In the genomic region with DNA sequence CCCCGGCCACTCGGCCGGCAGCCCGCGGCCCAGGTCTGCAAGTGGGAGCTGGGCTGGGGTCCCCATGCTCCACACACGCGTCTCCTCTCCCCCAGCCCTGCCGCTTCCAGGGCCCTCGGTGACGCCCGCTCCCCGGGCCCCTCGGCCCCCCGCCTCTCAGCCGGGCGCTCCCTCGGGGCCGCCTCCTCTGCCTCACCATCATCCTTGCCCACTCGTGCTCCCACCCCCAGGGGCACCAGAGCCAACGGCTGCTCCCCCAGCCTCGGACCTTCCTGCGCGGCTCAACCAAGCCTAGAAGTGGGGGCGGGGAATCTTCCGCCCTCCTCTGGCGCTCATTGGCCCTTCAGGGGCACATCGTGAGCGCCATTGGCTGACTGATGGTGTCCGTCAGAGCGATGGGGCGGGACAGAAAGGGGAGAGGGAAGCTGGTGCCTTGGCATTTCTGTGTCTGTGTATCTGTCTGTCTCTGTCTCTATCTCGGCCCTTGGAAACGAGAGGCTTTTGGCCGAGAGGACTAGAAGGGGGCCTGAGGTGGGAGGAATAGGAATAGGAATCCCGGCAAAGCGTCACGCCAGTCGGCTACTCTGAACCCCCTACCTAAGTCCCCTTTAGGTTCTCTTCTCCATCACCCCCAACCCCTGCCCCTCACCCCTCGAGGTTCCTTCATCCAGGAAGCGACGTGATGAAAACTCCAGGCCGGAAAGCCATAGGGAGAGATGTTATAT, we compare ENCODE assay signal across 8 cellular contexts.
DNase-seq lines count a peak whose midpoint lies in the region; ATAC-seq, FAIRE-seq and TF ChIP-seq lines count a peak whose summit lies in the region.

No MANE protein-coding gene starts in this region.

- peaks cover 7% of the 10 kb centered on the region for H3K36me3 ChIP-seq in DOHH2 (ENCODE audit: control insufficient read depth, low read length)
- no peaks in the 10 kb centered on the region for H3K36me3 ChIP-seq in GM23248 (ENCODE audit: low read depth)
- 0 out of 2 replicates have a peak, but pooled peaks cover 4% of the 10 kb centered on the region for H3K36me3 ChIP-seq in Karpas-422 (ENCODE audit: insufficient read depth, low read length)
- no peaks in the 10 kb centered on the region for H3K36me3 ChIP-seq in fibroblast of lung (ENCODE audit: control insufficient read depth, insufficient read depth, low read length)
- peaks cover 0 to 5% (median 0%) of the 10 kb centered on the region in 3 experiments for H3K36me3 ChIP-seq in naive thymus-derived CD4-positive, alpha-beta T cell (ENCODE audit: control insufficient read depth in 2 of 3, insufficient read depth in 3 of 3, low read length in 3 of 3)

- peak; percentile 92 for DNase-seq in GM23248
- DNase-seq in Karpas-422 = peak; percentile 97
- peak; percentile 79 for DNase-seq in RCC 7860 (ENCODE audit: low spot score)
- DNase-seq in activated T-helper 1 cell treated with anti-CD3 and anti-CD28 coated beads, Interleukin-12 subunit alpha, Interleukin-12 subunit beta, Interleukin-2, Interleukin-4 antibody, amounts not matched to agents 30 ng/mL and 10 ng/mL and 1 ng/mL, durations not matched to agents 14 hours and 24 hours and 36 hours (ENCODE audit: low spot score) = peak; percentile 90
- DNase-seq in fibroblast of lung (ENCODE audit: low read depth in 2 of 2) = peak; percentile 78 to 87
- DNase-seq in naive thymus-derived CD4-positive, alpha-beta T cell = peak; percentile 80 to 92 (median 88)

- peak; percentile 75 for FAIRE-seq in RCC 7860 (lab: Jason Lieb, UNC)

- H2AFZ ChIP-seq in GM23248 (peak overlapping the region; percentile 83), Karpas-422 (ENCODE audit: low read length) (no peak overlapping the region), fibroblast of lung (ENCODE audit: low read length) (peak overlapping the region; percentile 69)

- peak overlapping the region; percentile 97 for H3K27ac ChIP-seq in DOHH2 (ENCODE audit: low read depth, low read length)
- H3K27ac ChIP-seq in GM23248 = 0 out of 2 replicates have a peak overlapping the region, but pooled peaks have one; percentile 0
- H3K27ac ChIP-seq in Karpas-422 (ENCODE audit: low read length) = peak overlapping the region; percentile 81
- H3K27ac ChIP-seq in fibroblast of lung (ENCODE audit: insufficient read depth, low read length) = peak overlapping the region; percentile 67
- H3K27ac ChIP-seq in naive thymus-derived CD4-positive, alpha-beta T cell (ENCODE audit: low read depth, low read length) = peak overlapping the region; percentile 78

- in situ Hi-C loops in GM23248 (cut with MboI) = no loop called here

- H3K27ac Mint-ChIP-seq in activated T-helper 1 cell treated with anti-CD3 and anti-CD28 coated beads, Interleukin-12 subunit alpha, Interleukin-12 subunit beta, Interleukin-2, Interleukin-4 antibody, amounts not matched to agents 30 ng/mL and 10 ng/mL and 1 ng/mL, durations not matched to agents 14 hours and 24 hours and 36 hours = peak overlapping the region; percentile 100
- H3K27ac Mint-ChIP-seq in naive thymus-derived CD4-positive, alpha-beta T cell = peak overlapping the region; percentile 90 to 100 (median 96)
- peak overlapping the region; percentile 93 for H3K27ac Mint-ChIP-seq in stimulated activated memory B cell treated with anti-CD40 and anti-IgM and Interleukin-4, amounts not matched to agents 10 μg/mL and 1 μg/mL and 100 μg/mL, for 72 hours

- no peaks in the 10 kb centered on the region for H3K27me3 ChIP-seq in DOHH2 (ENCODE audit: control insufficient read depth, low read length)
- H3K27me3 ChIP-seq in GM23248 (replicated peaks; ENCODE audit: insufficient read depth) = no peaks in the 10 kb centered on the region
- H3K27me3 ChIP-seq in Karpas-422 (ENCODE audit: low read length) = no peaks in the 10 kb centered on the region
- H3K27me3 ChIP-seq in fibroblast of lung (ENCODE audit: control insufficient read depth, insufficient read depth, low read length) = no peaks in the 10 kb centered on the region
- no peaks in the 10 kb centered on the region for H3K27me3 ChIP-seq in naive thymus-derived CD4-positive, alpha-beta T cell (ENCODE audit: control insufficient read depth in 2 of 2, insufficient read depth in 2 of 2, low read length in 2 of 2)

- H3K27me3 Mint-ChIP-seq in activated T-helper 1 cell treated with anti-CD3 and anti-CD28 coated beads, Interleukin-12 subunit alpha, Interleukin-12 subunit beta, Interleukin-2, Interleukin-4 antibody, amounts not matched to agents 30 ng/mL and 10 ng/mL and 1 ng/mL, durations not matched to agents 14 hours and 24 hours and 36 hours (ENCODE audit: insufficient read depth) = no peaks in the 10 kb centered on the region
- peaks cover 0 to 3% (median 0%) of the 10 kb centered on the region in 5 donors for H3K27me3 Mint-ChIP-seq in naive thymus-derived CD4-positive, alpha-beta T cell
- H3K27me3 Mint-ChIP-seq in stimulated activated memory B cell treated with anti-CD40 and anti-IgM and Interleukin-4, amounts not matched to agents 10 μg/mL and 1 μg/mL and 100 μg/mL, for 72 hours = no peaks in the 10 kb centered on the region

- 1% methylated on average over 16 to 42 of the region's 42 CpGs for WGBS in GM23248 (ENCODE audit: low coverage in 1 of 2, low lambda C conversion rate in 2 of 2, missing lambda C conversion rate in 2 of 2), 2 experiments

- H3K4me3 ChIP-seq in DOHH2 (ENCODE audit: low read length) = peak overlapping the region; percentile 79
- peak overlapping the region; percentile 83 for H3K4me3 ChIP-seq in GM23248
- H3K4me3 ChIP-seq in Karpas-422 (ENCODE audit: low read length) = peak overlapping the region; percentile 88
- H3K4me3 ChIP-seq in fibroblast of lung (replicated peaks in 1 of 4; ENCODE audit: control extremely low read depth in 1 of 4, insufficient read depth in 1 of 4, low read depth in 3 of 4, low read length in 4 of 4) = peak overlapping the region; percentile 78 to 88 (median 79)
- H3K4me3 ChIP-seq in naive thymus-derived CD4-positive, alpha-beta T cell (ENCODE audit: low read length) = peak overlapping the region; percentile 87

- H4K20me1 ChIP-seq in DOHH2 (ENCODE audit: control insufficient read depth, insufficient read depth, low read depth, low read length) (no peaks in the 10 kb centered on the region), GM23248 (ENCODE audit: insufficient read depth) (no peaks in the 10 kb centered on the region), Karpas-422 (ENCODE audit: insufficient read depth, low read depth, low read length) (no peaks in the 10 kb centered on the region), fibroblast of lung (ENCODE audit: control insufficient read depth, extremely low read depth, insufficient read depth, low read length) (no peaks in the 10 kb centered on the region)

- H3K4me2 ChIP-seq in DOHH2 (ENCODE audit: low read length) (peak overlapping the region; percentile 74), GM23248 (ENCODE audit: unreplicated experiment) (peak overlapping the region; percentile 70), Karpas-422 (ENCODE audit: low read depth, low read length, poor library complexity, severe bottlenecking) (peak overlapping the region; percentile 95), fibroblast of lung (ENCODE audit: extremely low read depth, insufficient read depth, low read length) (peak overlapping the region; percentile 64)

- no peaks in the 10 kb centered on the region for H3K9me3 Mint-ChIP-seq in activated T-helper 1 cell treated with anti-CD3 and anti-CD28 coated beads, Interleukin-12 subunit alpha, Interleukin-12 subunit beta, Interleukin-2, Interleukin-4 antibody, amounts not matched to agents 30 ng/mL and 10 ng/mL and 1 ng/mL, durations not matched to agents 14 hours and 24 hours and 36 hours
- peaks cover 0 to 2% (median 0%) of the 10 kb centered on the region in 11 donors for H3K9me3 Mint-ChIP-seq in naive thymus-derived CD4-positive, alpha-beta T cell
- H3K9me3 Mint-ChIP-seq in stimulated activated memory B cell treated with anti-CD40 and anti-IgM and Interleukin-4, amounts not matched to agents 10 μg/mL and 1 μg/mL and 100 μg/mL, for 72 hours = no peaks in the 10 kb centered on the region

- H3K36me3 Mint-ChIP-seq in activated T-helper 1 cell treated with anti-CD3 and anti-CD28 coated beads, Interleukin-12 subunit alpha, Interleukin-12 subunit beta, Interleukin-2, Interleukin-4 antibody, amounts not matched to agents 30 ng/mL and 10 ng/mL and 1 ng/mL, durations not matched to agents 14 hours and 24 hours and 36 hours (ENCODE audit: low read depth) = peaks cover 5% of the 10 kb centered on the region
- H3K36me3 Mint-ChIP-seq in naive thymus-derived CD4-positive, alpha-beta T cell = peaks cover 0 to 6% (median 4%) of the 10 kb centered on the region in 5 donors
- H3K36me3 Mint-ChIP-seq in stimulated activated memory B cell treated with anti-CD40 and anti-IgM and Interleukin-4, amounts not matched to agents 10 μg/mL and 1 μg/mL and 100 μg/mL, for 72 hours = no peaks in the 10 kb centered on the region

- TF ChIP-seq CTCF in DOHH2 (IDR thresholded peaks at IDR 0.05; ENCODE audit: low read depth, low read length, poor library complexity, severe bottlenecking) (no peak), fibroblast of lung (conservative IDR thresholded peaks at IDR 0.05 in 1 of 2, IDR thresholded peaks at IDR 0.05 in 1 of 2; ENCODE audit: low read depth in 1 of 2, low read length in 2 of 2) (no peak)

- H3K4me3 Mint-ChIP-seq in activated T-helper 1 cell treated with anti-CD3 and anti-CD28 coated beads, Interleukin-12 subunit alpha, Interleukin-12 subunit beta, Interleukin-2, Interleukin-4 antibody, amounts not matched to agents 30 ng/mL and 10 ng/mL and 1 ng/mL, durations not matched to agents 14 hours and 24 hours and 36 hours = peak overlapping the region; percentile 100
- peak overlapping the region; percentile 92 to 100 (median 97) for H3K4me3 Mint-ChIP-seq in naive thymus-derived CD4-positive, alpha-beta T cell
- H3K4me3 Mint-ChIP-seq in stimulated activated memory B cell treated with anti-CD40 and anti-IgM and Interleukin-4, amounts not matched to agents 10 μg/mL and 1 μg/mL and 100 μg/mL, for 72 hours = peak overlapping the region; percentile 96

- no peaks in the 10 kb centered on the region for H3K9me2 ChIP-seq in DOHH2 (replicated peaks; ENCODE audit: control insufficient read depth, low read length)
- no peaks in the 10 kb centered on the region for H3K9me2 ChIP-seq in GM23248 (ENCODE audit: insufficient read depth)
- no peaks in the 10 kb centered on the region for H3K9me2 ChIP-seq in Karpas-422 (replicated peaks; ENCODE audit: insufficient read depth, low read length)

- POLR2A ChIA-PET in naive thymus-derived CD4-positive, alpha-beta T cell (lab: Charles Lee) = no interaction called here

- H3K9ac ChIP-seq in GM23248 = peak overlapping the region; percentile 83
- H3K9ac ChIP-seq in Karpas-422 (ENCODE audit: low read length) = peak overlapping the region; percentile 92
- H3K9ac ChIP-seq in fibroblast of lung (ENCODE audit: insufficient read depth, low read length) = peak overlapping the region; percentile 72

- H3K4me1 ChIP-seq in DOHH2 (ENCODE audit: control insufficient read depth, low read length) (peaks cover 46% of the 10 kb centered on the region), GM23248 (ENCODE audit: insufficient read depth) (peaks cover 18% of the 10 kb centered on the region; the same call in 1 of the 2 replicates), Karpas-422 (ENCODE audit: low read length) (peaks cover 35% of the 10 kb centered on the region), fibroblast of lung (ENCODE audit: control insufficient read depth, extremely low read depth, insufficient read depth, low read length) (no peaks in the 10 kb centered on the region)
- peaks cover 6 to 11% of the 10 kb centered on the region in 2 donors for H3K4me1 ChIP-seq in naive thymus-derived CD4-positive, alpha-beta T cell (ENCODE audit: control insufficient read depth in 2 of 2, insufficient read depth in 2 of 2, low read length in 2 of 2)

- H3K79me2 ChIP-seq in DOHH2 (ENCODE audit: control insufficient read depth, low read length) (peaks cover 42% of the 10 kb centered on the region), GM23248 (ENCODE audit: insufficient read depth) (peaks cover 7% of the 10 kb centered on the region), Karpas-422 (ENCODE audit: low read length) (peaks cover 47% of the 10 kb centered on the region), fibroblast of lung (ENCODE audit: control insufficient read depth, insufficient read depth, low read length) (peaks cover 3% of the 10 kb centered on the region)

- H3K4me1 Mint-ChIP-seq in activated T-helper 1 cell treated with anti-CD3 and anti-CD28 coated beads, Interleukin-12 subunit alpha, Interleukin-12 subunit beta, Interleukin-2, Interleukin-4 antibody, amounts not matched to agents 30 ng/mL and 10 ng/mL and 1 ng/mL, durations not matched to agents 14 hours and 24 hours and 36 hours (ENCODE audit: low read depth) = peaks cover 16% of the 10 kb centered on the region
- peaks cover 7 to 38% (median 27%) of the 10 kb centered on the region in 7 donors for H3K4me1 Mint-ChIP-seq in naive thymus-derived CD4-positive, alpha-beta T cell
- H3K4me1 Mint-ChIP-seq in stimulated activated memory B cell treated with anti-CD40 and anti-IgM and Interleukin-4, amounts not matched to agents 10 μg/mL and 1 μg/mL and 100 μg/mL, for 72 hours = peaks cover 28% of the 10 kb centered on the region

- CTCF ChIA-PET in naive thymus-derived CD4-positive, alpha-beta T cell (lab: Charles Lee) = interaction anchor here (0.6 kb wide), 1 partner anchor 1488 kb away, joined by 4 read pairs; no protein-coding TSS in a partner anchor

- ATAC-seq in naive thymus-derived CD4-positive, alpha-beta T cell = peak; percentile 100
- peak; percentile 99 for ATAC-seq in stimulated activated memory B cell treated with anti-CD40 and anti-IgM and Interleukin-4, amounts not matched to agents 10 μg/mL and 1 μg/mL and 100 μg/mL, for 72 hours

- H3F3A ChIP-seq in DOHH2 (ENCODE audit: control insufficient read depth, insufficient read depth) (peaks cover 32% of the 10 kb centered on the region), GM23248 (ENCODE audit: insufficient read depth) (peaks cover 4% of the 10 kb centered on the region; the same call in 1 of the 2 replicates)

- H3K9me3 ChIP-seq in DOHH2 (ENCODE audit: control insufficient read depth, insufficient read depth, low read length) = no peaks in the 10 kb centered on the region
- H3K9me3 ChIP-seq in GM23248 (ENCODE audit: low read depth) = no peaks in the 10 kb centered on the region
- H3K9me3 ChIP-seq in Karpas-422 (ENCODE audit: low read length) = no peaks in the 10 kb centered on the region
- H3K9me3 ChIP-seq in fibroblast of lung (ENCODE audit: control insufficient read depth, insufficient read depth, low read depth, low read length) = no peaks in the 10 kb centered on the region
- no peaks in the 10 kb centered on the region for H3K9me3 ChIP-seq in naive thymus-derived CD4-positive, alpha-beta T cell (ENCODE audit: control insufficient read depth in 2 of 3, low read length in 3 of 3)

- intact Hi-C loops in activated T-helper 1 cell treated with anti-CD3 and anti-CD28 coated beads, Interleukin-12 subunit alpha, Interleukin-12 subunit beta, Interleukin-2, Interleukin-4 antibody, amounts not matched to agents 30 ng/mL and 10 ng/mL and 1 ng/mL, durations not matched to agents 14 hours and 24 hours and 36 hours (cut with micrococcal nuclease) = loop anchor here (2.0 to 5.0 kb wide), 3 partner anchors 19 to 37 kb away; no protein-coding TSS in a partner anchor
- intact Hi-C loops in naive thymus-derived CD4-positive, alpha-beta T cell (cut with micrococcal nuclease) = loop anchor here (1.0 to 2.0 kb wide), 2 partner anchors 33 to 89 kb away; partner anchors contain the start of gene CDC27 (in 2 of the 2)

Comparison
In these comparisons a context has a peak if more than half of its experiments do, and no peak if none do; other contexts are left out.
1. Peak in every context shown above with its lines: DNase-seq, ATAC-seq, H3K4me3 ChIP-seq and H3K27ac ChIP-seq.
2. H3K27ac ChIP-seq: peak in every context shown above with its lines; median percentile 97 in DOHH2; 81 in Karpas-422; 78 in naive thymus-derived CD4-positive, alpha-beta T cell; 67 in fibroblast of lung; 0 in GM23248.